In genomic region chr19:45130888-45131615, GRCh38 we compare ENCODE assay signal across 8 cellular contexts. TPM values are rescaled to one million over a fixed set of nuclear protein-coding genes. Genes with fewer than 3 reads are reported as not detected.
A peak's percentile ranks its signal among the peaks of the same experiment; 100 is the strongest.
DNase-seq lines count a peak whose midpoint lies in the region; ATAC-seq and TF ChIP-seq lines count a peak whose summit lies in the region.

No MANE protein-coding gene starts in this region.

- DNase-seq in NCI-H1694 (lab: John Stamatoyannopoulos, UW) (peak; percentile 23), occipital lobe (lab: John Stamatoyannopoulos, UW) (peak; percentile 72), GOT3 (lab: John Stamatoyannopoulos, UW) (no peak), tibial nerve (ENCODE audit: low spot score in 2 of 2) (no peak), ecto neural progenitor cell (ENCODE audit: low spot score) (no peak)

- no peaks in the 10 kb centered on the region for H3K36me3 Mint-ChIP-seq in activated T-helper 17 cell treated with anti-CD3 and anti-CD28 coated beads, Interleukin-2, amount 50 U/mL, for 72 hours (ENCODE audit: low read depth)

- no peak overlapping the region for H3K4me3 ChIP-seq in GM12875 (ENCODE audit: low read depth, low read length)
- H3K4me3 ChIP-seq in tibial nerve = no peak overlapping the region

- no peaks in the 10 kb centered on the region for H3K9me3 ChIP-seq in tibial nerve

- no peaks in the 10 kb centered on the region for H3K27me3 ChIP-seq in tibial nerve

- H3K9me3 Mint-ChIP-seq in activated T-helper 17 cell treated with anti-CD3 and anti-CD28 coated beads, Interleukin-2, amount 50 U/mL, for 72 hours = no peaks in the 10 kb centered on the region

- no peaks in the 10 kb centered on the region for H3K27me3 Mint-ChIP-seq in activated T-helper 17 cell treated with anti-CD3 and anti-CD28 coated beads, Interleukin-2, amount 50 U/mL, for 72 hours

- H3K36me3 ChIP-seq in tibial nerve = peaks cover 0 to 4% (median 0%) of the 10 kb centered on the region in 3 donors

- TF ChIP-seq CTCF in GM12875 (IDR thresholded peaks at IDR 0.05; ENCODE audit: borderline replicate concordance, insufficient read depth, low read depth, low read length) (peak; percentile 56), tibial nerve (IDR thresholded peaks at IDR 0.05) (no peak)

- no peak for TF ChIP-seq POLR2A in tibial nerve (IDR thresholded peaks at IDR 0.05)

- no peak overlapping the region for H3K27ac ChIP-seq in tibial nerve

- ATAC-seq in activated T-helper 17 cell treated with anti-CD3 and anti-CD28 coated beads, Interleukin-2, amount 50 U/mL, for 72 hours (replicated peaks) = peak; percentile 62
- ATAC-seq in GM21390 (IDR thresholded peaks at IDR 0.05; ENCODE audit: unreplicated experiment) = no peak

- H3K4me1 Mint-ChIP-seq in activated T-helper 17 cell treated with anti-CD3 and anti-CD28 coated beads, Interleukin-2, amount 50 U/mL, for 72 hours = peaks cover under 1% of the 10 kb centered on the region

- H3K4me1 ChIP-seq in tibial nerve = peaks cover 0 to 3% (median 0%) of the 10 kb centered on the region in 4 donors

- H3K4me3 Mint-ChIP-seq in activated T-helper 17 cell treated with anti-CD3 and anti-CD28 coated beads, Interleukin-2, amount 50 U/mL, for 72 hours = no peak overlapping the region

- no peak for TF ChIP-seq EP300 in tibial nerve (IDR thresholded peaks at IDR 0.05)

- H3K27ac Mint-ChIP-seq in activated T-helper 17 cell treated with anti-CD3 and anti-CD28 coated beads, Interleukin-2, amount 50 U/mL, for 72 hours = peak overlapping the region; percentile 56

- 57 to 61% methylated on average over 11 to 13 of the region's 13 CpGs for WGBS in tibial nerve, 2 donors

RNA-seq across cellular contexts. Expression of gene NKPD1, which starts 29.7 kb away (rescaled TPM):
- under 1 TPM; 0.06 to 0.40 TPM for total RNA-seq in activated T-helper 17 cell treated with anti-CD3 and anti-CD28 coated beads, Interleukin-2, amount 50 U/mL, for 72 hours
- total RNA-seq in occipital lobe (0.47 TPM), tibial nerve (1 to 10 TPM in 1 of 4 donors, not detected in 3; 1.2 TPM)

RNA-seq across cellular contexts. Expression of gene PPP1R37, which starts 38.1 kb away (rescaled TPM):
- 10 to 100 TPM; 19.8 to 27.7 TPM for total RNA-seq in activated T-helper 17 cell treated with anti-CD3 and anti-CD28 coated beads, Interleukin-2, amount 50 U/mL, for 72 hours
- total RNA-seq in occipital lobe (20.6 TPM), tibial nerve (10 to 100 TPM; 22.1 to 44.1 (median 33.5) TPM)

RNA-seq across cellular contexts. Expression of gene TRAPPC6A, which starts 47.0 kb away (rescaled TPM):
- total RNA-seq in activated T-helper 17 cell treated with anti-CD3 and anti-CD28 coated beads, Interleukin-2, amount 50 U/mL, for 72 hours = 10 to 100 TPM; 12.9 to 32.1 TPM
- total RNA-seq in occipital lobe (2.2 TPM), tibial nerve (10 to 100 TPM; 13.5 to 52.9 (median 29.1) TPM)

RNA-seq across cellular contexts. Expression of gene BLOC1S3, which starts 47.5 kb away (rescaled TPM):
- total RNA-seq in activated T-helper 17 cell treated with anti-CD3 and anti-CD28 coated beads, Interleukin-2, amount 50 U/mL, for 72 hours = 10 to 100 TPM; 13.9 to 16.7 TPM
- total RNA-seq in occipital lobe = 3.1 TPM
- 10 to 100 TPM; 12.0 to 42.0 (median 23.7) TPM for total RNA-seq in tibial nerve

RNA-seq across cellular contexts. Expression of gene GEMIN7, which starts 52.0 kb away (rescaled TPM):
- total RNA-seq in activated T-helper 17 cell treated with anti-CD3 and anti-CD28 coated beads, Interleukin-2, amount 50 U/mL, for 72 hours = 10 to 100 TPM; 56.9 to 57.2 TPM
- total RNA-seq in occipital lobe = 13.3 TPM
- total RNA-seq in tibial nerve = 10 to 100 TPM in 3 of 4 donors, 1 to 10 TPM in 1; 8.8 to 30.3 (median 21.8) TPM

Comparison
In these comparisons a context has a peak if more than half of its experiments do, and no peak if none do; other contexts are left out.
1. DNase-seq: peak in NCI-H1694 (single experiment) and occipital lobe (single experiment); none in GOT3 (single experiment), tibial nerve (0 of 2) and ecto neural progenitor cell (single experiment).